In genomic region chr20:43963872-43964791, GRCh38 we compare ENCODE assay signal across 1 cellular context.
TF ChIP-seq lines count a peak whose summit lies in the region.

No MANE protein-coding gene starts in this region.

TF ChIP-seq in GM23338, 12 proteins besides CTCF, POLR2A, EP300 and RAD21 (continued from another document):
- no peak for TF ChIP-seq ZNF462 (CRISPR knock-in tag; IDR thresholded peaks at IDR 0.05)
- TF ChIP-seq EZH2phosphoT487 (IDR thresholded peaks at IDR 0.05; ENCODE audit: unreplicated experiment): no peak
- TF ChIP-seq ZNF114 (CRISPR knock-in tag; IDR thresholded peaks at IDR 0.05): no peak
- TF ChIP-seq REST (IDR thresholded peaks at IDR 0.05; ENCODE audit: unreplicated experiment): no peak
